Comparison of ENCODE assay signal across 13 cellular contexts in genomic region chr4:177484613-177485021, GRCh38. TPM values are rescaled to one million over a fixed set of nuclear protein-coding genes. Genes with fewer than 3 reads are reported as not detected.
A peak's percentile ranks its signal among the peaks of the same experiment; 100 is the strongest.
DNase-seq lines count a peak whose midpoint lies in the region; ATAC-seq and TF ChIP-seq lines count a peak whose summit lies in the region.
"Had no signal": no experiment of that assay in that cellular context is flagged by ENCODE, and none has a peak within 500 bp of the region (broad histone marks: within the 10 kb centered on the region; RNA-seq: fewer than 3 reads in every experiment).

No MANE protein-coding gene starts in this region.

- H3K27me3 ChIP-seq in right atrium auricular region, result no peaks in the 10 kb centered on the region

- H3K9me3 ChIP-seq in right atrium auricular region, result no peaks in the 10 kb centered on the region

- ATAC-seq in HG02852 (IDR thresholded peaks at IDR 0.05; ENCODE audit: unreplicated experiment) (no peak), HG02588 (IDR thresholded peaks at IDR 0.05; ENCODE audit: unreplicated experiment) (no peak)

- H3K4me3 ChIP-seq in AG09309 (ENCODE audit: control insufficient read depth, low read depth, low read length) (no peak overlapping the region), astrocyte of the spinal cord (ENCODE audit: low read depth, low read length) (no peak overlapping the region), right atrium auricular region (no peak overlapping the region)

- H3K27ac ChIP-seq in right atrium auricular region, result no peak overlapping the region
- H3K27ac ChIP-seq: HL-60 had no signal

- TF ChIP-seq CTCF in AG09309 (IDR thresholded peaks at IDR 0.05; ENCODE audit: control insufficient read depth, insufficient read depth, low read depth, low read length, missing control alignments) (no peak), astrocyte of the spinal cord (IDR thresholded peaks at IDR 0.05; ENCODE audit: low read depth, low read length) (no peak), right atrium auricular region (IDR thresholded peaks at IDR 0.05) (no peak)

- no peaks in the 10 kb centered on the region for H3K4me1 ChIP-seq in right atrium auricular region

- H3K36me3 ChIP-seq in right atrium auricular region, result no peaks in the 10 kb centered on the region

- peak; percentile 81 for DNase-seq in AG09309 (ENCODE audit: low read depth)
- peak; percentile 93 for DNase-seq in HT1080 (ENCODE audit: low read depth)
- DNase-seq in astrocyte of the spinal cord (ENCODE audit: low read depth, low spot score), result peak; percentile 87
- peak; percentile 66 for DNase-seq in islet precursor cell
- DNase-seq in right atrium auricular region (ENCODE audit: low spot score), result no peak
- DNase-seq in activated CD4-positive, CD25-positive, alpha-beta regulatory T cell (lab: John Stamatoyannopoulos, UW), result no peak
- DNase-seq: aorta, C1 segment of cervical spinal cord, NCI-H1417 treated with DMSO at 0.1 percent for 48 hours, T-helper 9 cell had no signal

- in situ Hi-C loops in astrocyte of the spinal cord (cut with HindIII; ENCODE audit: low sequenced_read_pairs), result no loop called here

RNA-seq across cellular contexts. Expression of gene AGA, which starts 42.4 kb away (rescaled TPM):
- total RNA-seq in HT1080 (2014; rRNA removed; shearing (Covaris generic)), result 10.4 and 14.0 TPM in 2 replicates
- polyA plus RNA-seq in HT1080 (2015; cell fraction: cytosol; rRNA removed), result 14.2 and 18.0 TPM in 2 replicates
- 21.4 and 22.7 TPM in 2 replicates for polyA plus RNA-seq in HT1080 (2015; cell fraction: nucleus; rRNA removed)
- 10 to 100 TPM in 1 of 2 donors, 1 to 10 TPM in 1; 5.4 to 14.5 TPM for total RNA-seq in right atrium auricular region

Comparison
In these comparisons a context has a peak if more than half of its experiments do, and no peak if none do; other contexts are left out.
1. DNase-seq: peak in AG09309 (single experiment), HT1080 (single experiment), astrocyte of the spinal cord (single experiment) and islet precursor cell (single experiment); none in right atrium auricular region (single experiment) and activated CD4-positive, CD25-positive, alpha-beta regulatory T cell (0 of 4).